8 cellular contexts compared by ENCODE assay signal in the genomic region with DNA sequence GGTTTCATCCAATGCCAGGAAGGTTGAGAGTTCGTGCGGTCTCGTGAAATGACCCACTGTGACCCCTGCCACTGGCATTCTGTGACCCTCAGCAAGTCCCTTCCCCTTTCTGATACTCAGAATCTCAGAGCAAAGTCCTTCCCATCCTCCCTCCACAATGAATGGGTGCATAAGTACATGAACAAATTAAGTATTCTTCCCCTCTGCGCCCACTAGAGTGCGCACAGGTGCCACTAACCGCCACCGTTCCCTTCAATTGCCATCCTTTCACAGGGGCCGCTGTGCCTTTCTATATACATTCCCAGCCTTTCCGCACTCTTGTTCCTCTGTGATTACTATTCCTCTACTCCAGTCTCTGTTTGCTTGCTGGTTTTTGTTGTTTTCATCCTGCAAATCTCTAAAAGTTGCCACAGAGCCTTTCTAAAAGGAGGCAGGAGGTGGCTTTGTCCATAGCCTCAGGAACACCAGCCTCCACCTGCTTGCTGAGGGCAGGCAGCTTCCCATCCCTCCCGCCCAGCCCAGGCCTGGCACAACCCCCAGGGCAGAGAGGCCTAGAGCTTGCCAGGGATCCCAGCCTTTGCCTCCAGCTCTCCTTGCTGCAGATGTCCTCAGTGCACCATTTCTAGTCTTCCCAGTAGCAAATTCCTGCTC. TPM values are rescaled to one million over a fixed set of nuclear protein-coding genes. Genes with fewer than 3 reads are reported as not detected.
DNase-seq lines count a peak whose midpoint lies in the region; ATAC-seq and TF ChIP-seq lines count a peak whose summit lies in the region.

No MANE protein-coding gene starts in this region.

- POLR2A ChIA-PET in Caco-2 (lab: Charles Lee): no interaction called here

- H3K9me3 ChIP-seq in Caco-2 (no peaks in the 10 kb centered on the region), lower lobe of right lung (no peaks in the 10 kb centered on the region)

- H3K4me3 Mint-ChIP-seq in Caco-2 (ENCODE audit: unreplicated experiment): no peak overlapping the region
- no peak overlapping the region for H3K4me3 Mint-ChIP-seq in activated CD4-positive, alpha-beta T cell treated with anti-CD3 and anti-CD28 coated beads, Interleukin-2, amount 10 ng/mL, durations not matched to agents 24 days and 14 days

- BruUV-seq in Caco-2 (replicated peaks; lab: Mats Ljungman, UMichigan): no TSS peak

- peak; percentile 66 to 77 for DNase-seq in Caco-2
- DNase-seq in NCI-H526 (lab: John Stamatoyannopoulos, UW): peak; percentile 48 to 83
- peak; percentile 90 for DNase-seq in activated CD4-positive, alpha-beta T cell treated with anti-CD3 and anti-CD28 coated beads, Interleukin-2, amount 10 ng/mL, durations not matched to agents 24 days and 14 days
- peak; percentile 35 to 82 (median 72) for DNase-seq in dorsolateral prefrontal cortex
- peak; percentile 65 for DNase-seq in lower lobe of right lung
- DNase-seq in stimulated activated CD8-positive, alpha-beta memory T cell treated with anti-CD3 and anti-CD28 coated beads, Interleukin-15, amount 100 ng/mL, for 1 hour (ENCODE audit: low read depth): peak; percentile 46

- H3K4me1 Mint-ChIP-seq in Caco-2 (ENCODE audit: low read depth, unreplicated experiment): peaks cover 5% of the 10 kb centered on the region
- peaks cover 8% of the 10 kb centered on the region for H3K4me1 Mint-ChIP-seq in activated CD4-positive, alpha-beta T cell treated with anti-CD3 and anti-CD28 coated beads, Interleukin-2, amount 10 ng/mL, durations not matched to agents 24 days and 14 days

- TF ChIP-seq CTCF in Caco-2 (IDR thresholded peaks at IDR 0.05; ENCODE audit: insufficient read depth in 1 of 2, low read depth in 1 of 2, low read length in 1 of 2, severe bottlenecking in 1 of 2, unreplicated experiment in 1 of 2) (peak; percentile 80 to 83), dorsolateral prefrontal cortex (IDR thresholded peaks at IDR 0.05 in 54 of 56, conservative IDR thresholded peaks at IDR 0.05 in 2 of 56; ENCODE audit: low read depth in 1 of 56, partially characterized antibody in 56 of 56) (peak in 55 of 56 donors; percentile 51 to 87 (median 73)), lower lobe of right lung (IDR thresholded peaks at IDR 0.05) (peak; percentile 83)

- intact Hi-C loops in Caco-2 (cut with micrococcal nuclease; ENCODE audit: unreplicated experiment): loop anchor here (1.0 kb wide), 2 partner anchors 75 to 129 kb away; no protein-coding TSS in a partner anchor
- intact Hi-C loops in activated CD4-positive, alpha-beta T cell treated with anti-CD3 and anti-CD28 coated beads, Interleukin-2, amount 10 ng/mL, durations not matched to agents 24 days and 14 days (cut with micrococcal nuclease): loop anchor here (10.0 kb wide), 1 partner anchor 80 kb away; no protein-coding TSS in a partner anchor
- intact Hi-C loops in dorsolateral prefrontal cortex (cut with DNase I): loop anchor here in 1 of 2 donors (10.0 kb wide), 1 partner anchor 150 kb away; no protein-coding TSS in a partner anchor
- intact Hi-C loops in lower lobe of right lung (cut with DNase I): no loop called here

- H3K27me3 ChIP-seq in Caco-2 (replicated peaks; ENCODE audit: control insufficient read depth, insufficient read depth, low read length) (no peaks in the 10 kb centered on the region), dorsolateral prefrontal cortex (no peaks in the 10 kb centered on the region), lower lobe of right lung (ENCODE audit: low read depth) (no peaks in the 10 kb centered on the region)

- H3K4me1 ChIP-seq in Caco-2 (peaks cover 11% of the 10 kb centered on the region), lower lobe of right lung (no peaks in the 10 kb centered on the region)

- ATAC-seq in HG02970 (IDR thresholded peaks at IDR 0.05; ENCODE audit: low FRiP score, unreplicated experiment): peak; percentile 60
- ATAC-seq in lower lobe of right lung: peak; percentile 90 to 92
- ATAC-seq in GM21390 (IDR thresholded peaks at IDR 0.05; ENCODE audit: unreplicated experiment): no peak

- CTCF ChIA-PET in Caco-2 (lab: Charles Lee): interaction anchor here (0.7 to 2.6 kb wide), 2 partner anchors 88 to 129 kb away, joined by 5 to 9 read pairs; no protein-coding TSS in a partner anchor

- H3K27ac ChIP-seq in dorsolateral prefrontal cortex: peak overlapping the region in 6 of 59 donors; percentile 30 to 61 (median 44)
- H3K27ac ChIP-seq in lower lobe of right lung: no peak overlapping the region

- no peak overlapping the region for H3K4me3 ChIP-seq in Caco-2 (ENCODE audit: low read depth, low read length)
- peak overlapping the region in 1 of 59 donors; percentile 10 for H3K4me3 ChIP-seq in dorsolateral prefrontal cortex
- no peak overlapping the region for H3K4me3 ChIP-seq in lower lobe of right lung

- no peak overlapping the region for H3K27ac Mint-ChIP-seq in Caco-2 (ENCODE audit: unreplicated experiment)
- H3K27ac Mint-ChIP-seq in activated CD4-positive, alpha-beta T cell treated with anti-CD3 and anti-CD28 coated beads, Interleukin-2, amount 10 ng/mL, durations not matched to agents 24 days and 14 days: no peak overlapping the region

- no peaks in the 10 kb centered on the region for H3K9me3 Mint-ChIP-seq in Caco-2 (ENCODE audit: unreplicated experiment)
- no peaks in the 10 kb centered on the region for H3K9me3 Mint-ChIP-seq in activated CD4-positive, alpha-beta T cell treated with anti-CD3 and anti-CD28 coated beads, Interleukin-2, amount 10 ng/mL, durations not matched to agents 24 days and 14 days

- peaks cover 3% of the 10 kb centered on the region for H3K27me3 Mint-ChIP-seq in Caco-2 (ENCODE audit: insufficient read depth, unreplicated experiment)
- peaks cover 6% of the 10 kb centered on the region for H3K27me3 Mint-ChIP-seq in activated CD4-positive, alpha-beta T cell treated with anti-CD3 and anti-CD28 coated beads, Interleukin-2, amount 10 ng/mL, durations not matched to agents 24 days and 14 days

- no peaks in the 10 kb centered on the region for H3K36me3 Mint-ChIP-seq in Caco-2 (ENCODE audit: insufficient read depth, unreplicated experiment)
- no peaks in the 10 kb centered on the region for H3K36me3 Mint-ChIP-seq in activated CD4-positive, alpha-beta T cell treated with anti-CD3 and anti-CD28 coated beads, Interleukin-2, amount 10 ng/mL, durations not matched to agents 24 days and 14 days (ENCODE audit: low read depth)

- no peaks in the 10 kb centered on the region for H3K36me3 ChIP-seq in Caco-2 (ENCODE audit: control insufficient read depth, insufficient read depth, low read length)
- H3K36me3 ChIP-seq in lower lobe of right lung: no peaks in the 10 kb centered on the region

RNA-seq across cellular contexts. Expression of gene AP1B1, which starts 6.7 kb away (rescaled TPM):
- total RNA-seq in Caco-2 (2022) (101 and 102 TPM in 2 replicates), dorsolateral prefrontal cortex (100 to 1,000 TPM in 6 of 120 experiments, 10 to 100 TPM in 114; 62.6 to 104 (median 87.0) TPM), lower lobe of right lung (70.3 TPM)
- total RNA-seq in activated CD4-positive, alpha-beta T cell treated with anti-CD3 and anti-CD28 coated beads, Interleukin-2, amount 10 ng/mL, durations not matched to agents 24 days and 14 days: 79.1 and 83.7 TPM in 2 replicates

RNA-seq across cellular contexts. Expression of gene RFPL1, which starts 43.3 kb away (rescaled TPM):
- not detected in 2 replicates for total RNA-seq in Caco-2 (2022)
- total RNA-seq in activated CD4-positive, alpha-beta T cell treated with anti-CD3 and anti-CD28 coated beads, Interleukin-2, amount 10 ng/mL, durations not matched to agents 24 days and 14 days: not detected in 2 replicates
- total RNA-seq in dorsolateral prefrontal cortex: 1 to 10 TPM in 4 of 120 experiments, under 1 TPM in 37, not detected in 79; 0.31 to 1.4 (median 0.56) TPM
- total RNA-seq in lower lobe of right lung: not detected
